1 cellular context compared by ENCODE assay signal in the genomic region with DNA sequence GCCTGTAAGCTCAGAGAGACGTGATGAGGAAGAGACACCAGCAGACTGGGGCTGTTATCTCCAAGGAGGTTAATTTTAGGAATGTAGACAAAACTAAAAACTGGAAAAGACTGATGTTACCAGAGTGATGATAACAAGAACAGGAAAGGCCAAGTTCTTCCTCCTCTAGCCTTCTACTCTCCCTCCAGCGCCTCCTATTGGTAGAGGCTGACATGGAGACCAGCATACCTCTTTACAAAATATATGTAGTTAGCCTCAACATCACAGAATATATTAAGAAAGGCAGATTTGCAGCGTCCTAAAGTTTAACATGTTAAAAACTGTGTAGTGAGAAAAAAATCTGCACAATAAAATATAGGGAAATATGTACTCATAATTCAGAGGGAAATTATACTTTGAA.
TF ChIP-seq lines count a peak whose summit lies in the region.

No MANE protein-coding gene starts in this region.

TF ChIP-seq in GM23338, 12 proteins besides CTCF, POLR2A, EP300 and RAD21 (continued from another document):
- TF ChIP-seq NANOG (IDR thresholded peaks at IDR 0.05; ENCODE audit: borderline replicate concordance) (no peak), ZNF114 (CRISPR knock-in tag; IDR thresholded peaks at IDR 0.05) (no peak), EZH2 (IDR thresholded peaks at IDR 0.05; ENCODE audit: low read depth, unreplicated experiment) (no peak)
